ENCODE assay signal across 1 cellular context in the genomic region with DNA sequence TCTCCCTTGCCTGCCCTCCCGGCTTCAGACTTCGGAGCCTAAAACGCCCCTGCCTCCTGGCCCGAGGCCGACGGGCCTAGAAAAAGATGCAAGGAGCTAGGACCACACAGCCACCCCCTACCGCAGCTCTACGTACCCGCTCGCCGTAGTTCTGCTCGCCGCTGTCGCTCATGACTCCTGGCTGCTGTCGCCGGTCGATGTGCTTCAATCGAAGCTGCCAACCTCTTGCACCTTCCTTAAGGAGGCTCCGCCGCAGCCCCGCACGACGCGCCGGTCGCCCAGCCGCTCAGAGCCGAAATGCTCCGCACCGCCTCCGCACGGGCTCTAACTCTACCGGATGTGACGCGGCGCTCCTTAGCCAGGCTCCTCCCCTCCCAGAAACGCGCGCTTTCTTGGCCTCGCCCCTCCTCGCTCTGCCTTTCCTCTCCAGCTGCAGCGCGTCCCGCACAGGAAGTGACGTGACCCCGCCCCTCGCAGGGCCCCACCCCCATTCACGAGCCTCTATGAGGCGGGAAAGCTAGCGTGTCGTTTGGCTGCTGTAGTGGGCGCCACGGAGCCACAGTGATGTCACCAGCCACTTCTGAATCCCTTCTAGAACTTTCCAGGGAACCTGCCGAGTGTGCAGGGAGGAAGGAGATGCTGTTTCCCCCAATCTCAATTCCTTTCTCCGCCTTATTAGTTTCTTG.
A peak's percentile ranks its signal among the peaks of the same experiment; 100 is the strongest.
TF ChIP-seq lines count a peak whose summit lies in the region.

Gene TRA2B, minus strand, starts transcription at position 326 of the 686 bp plus-strand sequence. Its CDS starts 154 bp downstream, at position 172.

TF ChIP-seq in H1, 55 proteins besides CTCF, POLR2A, EP300 and RAD21:
- TF ChIP-seq GABPA (IDR thresholded peaks at IDR 0.05; ENCODE audit: borderline replicate concordance, insufficient read depth, low read length) (peak; percentile 71; the same call in 1 of the 2 replicates), SUZ12 (IDR thresholded peaks at IDR 0.05; ENCODE audit: low read length) (no peak), JUND (IDR thresholded peaks at IDR 0.05; ENCODE audit: low read length) (peak; percentile 79), CHD1 (IDR thresholded peaks at IDR 0.05; ENCODE audit: low read depth, low read length) (peak; percentile 44; the same call in 1 of the 2 replicates), YY1 (IDR thresholded peaks at IDR 0.05; ENCODE audit: low read depth, low read length) (no peak), FOSL1 (IDR thresholded peaks at IDR 0.05; ENCODE audit: insufficient read depth, low read depth, low read length) (no peak), RNF2 (IDR thresholded peaks at IDR 0.05; ENCODE audit: borderline replicate concordance, low read depth, low read length, missing control alignments, poor library complexity, severe bottlenecking) (no peak), ASH2L (IDR thresholded peaks at IDR 0.05; ENCODE audit: low read length) (peak; percentile 84), CTBP2 (IDR thresholded peaks at IDR 0.05; ENCODE audit: borderline replicate concordance, insufficient read depth, insufficient read length, low read length) (no peak), POLR2AphosphoS5 (IDR thresholded peaks at IDR 0.05; ENCODE audit: low read depth, low read length) (peak; percentile 100), TAF7 (optimal IDR thresholded peaks at IDR 0.05; ENCODE audit: borderline replicate concordance, low read depth, low read length) (peak; percentile 99), KDM4A (IDR thresholded peaks at IDR 0.05; ENCODE audit: low read depth, low read length, severe bottlenecking) (peak; percentile 19), CREB1 (IDR thresholded peaks at IDR 0.05) (peak; percentile 94), TBP (IDR thresholded peaks at IDR 0.05; ENCODE audit: low read depth, low read length) (peak; percentile 97), PHF8 (conservative IDR thresholded peaks at IDR 0.05; ENCODE audit: low read depth, low read length) (peak; percentile 98), SIX5 (IDR thresholded peaks at IDR 0.05; ENCODE audit: low read depth, low read length) (no peak), E2F6 (IDR thresholded peaks at IDR 0.05) (peak; percentile 100), KDM5A (IDR thresholded peaks at IDR 0.05; ENCODE audit: low read length) (no peak), HDAC6 (IDR thresholded peaks at IDR 0.05; ENCODE audit: low read depth, low read length) (no peak), BACH1 (IDR thresholded peaks at IDR 0.05; ENCODE audit: low read length) (peak; percentile 28; the same call in 1 of the 2 replicates), TAF1 (IDR thresholded peaks at IDR 0.05; ENCODE audit: low read depth, low read length) (peak; percentile 100), CBX8 (IDR thresholded peaks at IDR 0.05; ENCODE audit: borderline replicate concordance, low read depth, low read length) (no peak), SRF (IDR thresholded peaks at IDR 0.05; ENCODE audit: low read depth, low read length) (no peak), SAP30 (IDR thresholded peaks at IDR 0.05; ENCODE audit: insufficient read depth, insufficient replicate concordance, low read length) (peak; percentile 19), ZNF274 (IDR thresholded peaks at IDR 0.05; ENCODE audit: borderline replicate concordance, extremely low read depth, low read length) (no peak), RBBP5 (IDR thresholded peaks at IDR 0.05; ENCODE audit: borderline replicate concordance, low read depth, low read length) (0 out of 2 replicates have a peak, but pooled peaks have one; percentile 5), MAFK (IDR thresholded peaks at IDR 0.05; ENCODE audit: low read depth, low read length) (no peak), EGR1 (IDR thresholded peaks at IDR 0.05; ENCODE audit: borderline replicate concordance, low read depth, low read length) (peak; percentile 86; the same call in 1 of the 2 replicates), GTF2F1 (IDR thresholded peaks at IDR 0.05; ENCODE audit: borderline replicate concordance, low read depth, low read length) (peak; percentile 88), TCF12 (IDR thresholded peaks at IDR 0.05; ENCODE audit: low read depth, low read length) (0 out of 2 replicates have a peak, but pooled peaks have one; percentile 7), HDAC2 (IDR thresholded peaks at IDR 0.05; ENCODE audit: borderline replicate concordance in 1 of 2, low read depth in 2 of 2, low read length in 2 of 2) (peak; percentile 53 to 93; a peak in 2 of 4 replicates), KDM1A (IDR thresholded peaks at IDR 0.05; ENCODE audit: borderline replicate concordance, low read length) (peak; percentile 30; the same call in 1 of the 2 replicates)
- TF ChIP-seq, protein P1, sequence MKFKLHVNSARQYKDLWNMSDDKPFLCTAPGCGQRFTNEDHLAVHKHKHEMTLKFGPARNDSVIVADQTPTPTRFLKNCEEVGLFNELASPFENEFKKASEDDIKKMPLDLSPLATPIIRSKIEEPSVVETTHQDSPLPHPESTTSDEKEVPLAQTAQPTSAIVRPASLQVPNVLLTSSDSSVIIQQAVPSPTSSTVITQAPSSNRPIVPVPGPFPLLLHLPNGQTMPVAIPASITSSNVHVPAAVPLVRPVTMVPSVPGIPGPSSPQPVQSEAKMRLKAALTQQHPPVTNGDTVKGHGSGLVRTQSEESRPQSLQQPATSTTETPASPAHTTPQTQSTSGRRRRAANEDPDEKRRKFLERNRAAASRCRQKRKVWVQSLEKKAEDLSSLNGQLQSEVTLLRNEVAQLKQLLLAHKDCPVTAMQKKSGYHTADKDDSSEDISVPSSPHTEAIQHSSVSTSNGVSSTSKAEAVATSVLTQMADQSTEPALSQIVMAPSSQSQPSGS (IDR thresholded peaks at IDR 0.05; ENCODE audit: low read length), result peak; percentile 96
- TF ChIP-seq, protein P2, sequence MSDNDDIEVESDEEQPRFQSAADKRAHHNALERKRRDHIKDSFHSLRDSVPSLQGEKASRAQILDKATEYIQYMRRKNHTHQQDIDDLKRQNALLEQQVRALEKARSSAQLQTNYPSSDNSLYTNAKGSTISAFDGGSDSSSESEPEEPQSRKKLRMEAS (IDR thresholded peaks at IDR 0.05), result peak; percentile 98
